19 cellular contexts compared by ENCODE assay signal in genomic region chr16:75120253-75120652, GRCh38.
"Had no signal": no experiment of that assay in that cellular context is flagged by ENCODE, and none has a peak within 500 bp of the region (broad histone marks: within the 10 kb centered on the region; RNA-seq: fewer than 3 reads in every experiment).

No MANE protein-coding gene starts in this region.

- H3K27ac Mint-ChIP-seq: dendritic cell treated with granulocyte-macrophage colony-stimulating factor and Interleukin-4, amounts not matched to agents 40 ng/mL and 50 ng/mL, for 4 days; effector memory CD8-positive, alpha-beta T cell; naive B cell; nephron had no signal

- H3K4me1 Mint-ChIP-seq: naive B cell, nephron had no signal

- H3K27me3 ChIP-seq: esophagus muscularis mucosa, gastrocnemius medialis, heart right ventricle, left lung, neutrophil, sigmoid colon had no signal

- FAIRE-seq: colon had no signal

- H3K4me3 ChIP-seq: esophagus muscularis mucosa, gastrocnemius medialis, heart right ventricle, left lung, lower lobe of right lung, sigmoid colon, skin epidermis had no signal

- ATAC-seq: effector memory CD8-positive, alpha-beta T cell; gastrocnemius medialis; heart right ventricle; left lung; lower lobe of right lung had no signal

- H3K27me3 Mint-ChIP-seq: effector memory CD8-positive, alpha-beta T cell had no signal

- H3K27ac ChIP-seq: epithelial cell of prostate, esophagus muscularis mucosa, gastrocnemius medialis, heart right ventricle, left lung, lower lobe of right lung, neutrophil, sigmoid colon, skin epidermis had no signal

- DNase-seq: effector memory CD8-positive, alpha-beta T cell; gastrocnemius medialis; heart right ventricle; islet precursor cell; lower lobe of right lung; mesenchymal stem cell; midbrain; naive B cell; sigmoid colon; stimulated activated CD4-positive, alpha-beta T cell treated with anti-CD3 and anti-CD28 coated beads, Interleukin-12 subunit alpha, Interleukin-12 subunit beta, amount 100 ng/mL, for 4 hours; stimulated activated naive CD4-positive, alpha-beta T cell had no signal

- H3K4me3 Mint-ChIP-seq: dendritic cell treated with granulocyte-macrophage colony-stimulating factor and Interleukin-4, amounts not matched to agents 40 ng/mL and 50 ng/mL, for 4 days; effector memory CD8-positive, alpha-beta T cell; naive B cell; nephron had no signal

- H3K36me3 ChIP-seq: esophagus muscularis mucosa, gastrocnemius medialis, heart right ventricle, left lung, lower lobe of right lung, neutrophil, sigmoid colon had no signal
